1 cellular context compared by ENCODE assay signal in genomic region chr6:158233214-158233795, GRCh38.
TF ChIP-seq lines count a peak whose summit lies in the region.

No MANE protein-coding gene starts in this region.

TF ChIP-seq in HepG2, 621 proteins besides CTCF, POLR2A, EP300 and RAD21 (continued from another document and continues in another):
- TF ChIP-seq GPN1 (CRISPR knock-in tag; IDR thresholded peaks at IDR 0.05; ENCODE audit: borderline replicate concordance) (no peak), CBFB (CRISPR knock-in tag; IDR thresholded peaks at IDR 0.05) (no peak), TSC22D2 (CRISPR knock-in tag; IDR thresholded peaks at IDR 0.05; ENCODE audit: borderline replicate concordance) (no peak), ZNF572 (CRISPR knock-in tag; IDR thresholded peaks at IDR 0.05) (no peak), PCBP2 (optimal IDR thresholded peaks at IDR 0.05; ENCODE audit: low read depth, low read length, poor library complexity, severe bottlenecking) (no peak), ZNF557 (CRISPR knock-in tag; IDR thresholded peaks at IDR 0.05) (no peak), SSRP1 (CRISPR knock-in tag; IDR thresholded peaks at IDR 0.05) (0 out of 2 replicates have a peak, but pooled peaks have one; percentile 54), SMARCC2 (IDR thresholded peaks at IDR 0.05) (no peak), BRCA1 (CRISPR knock-in tag; IDR thresholded peaks at IDR 0.05) (no peak), POLR2AphosphoS5 (IDR thresholded peaks at IDR 0.05; ENCODE audit: low read depth, low read length) (no peak), GMEB2 (CRISPR knock-in tag; IDR thresholded peaks at IDR 0.05; ENCODE audit: low read depth) (no peak), REL (CRISPR knock-in tag; conservative IDR thresholded peaks at IDR 0.05) (no peak), CHD2 (IDR thresholded peaks at IDR 0.05; ENCODE audit: low read depth, low read length) (peak; percentile 71; the same call in 1 of the 2 replicates), MYPOP (CRISPR knock-in tag; IDR thresholded peaks at IDR 0.05) (no peak), ZNF10 (CRISPR knock-in tag; IDR thresholded peaks at IDR 0.05; ENCODE audit: borderline replicate concordance, low read depth) (no peak), ZNF543 (CRISPR knock-in tag; IDR thresholded peaks at IDR 0.05) (no peak), ZNF549 (CRISPR knock-in tag; IDR thresholded peaks at IDR 0.05) (no peak), ZBTB3 (CRISPR knock-in tag; IDR thresholded peaks at IDR 0.05; ENCODE audit: borderline replicate concordance, low read depth) (no peak), HNF4G (IDR thresholded peaks at IDR 0.05; ENCODE audit: borderline replicate concordance, low read depth, low read length) (no peak), HNF4G (CRISPR knock-in tag; IDR thresholded peaks at IDR 0.05; ENCODE audit: borderline replicate concordance, low read depth) (no peak), NR2F1 (CRISPR knock-in tag; IDR thresholded peaks at IDR 0.05) (no peak), IKZF1 (IDR thresholded peaks at IDR 0.05) (no peak), ZFP36 (IDR thresholded peaks at IDR 0.05; ENCODE audit: borderline replicate concordance, low read depth, low read length, partially characterized antibody) (no peak), NONO (IDR thresholded peaks at IDR 0.05) (no peak), NONO (CRISPR knock-in tag; conservative IDR thresholded peaks at IDR 0.05) (no peak), ZNF34 (CRISPR knock-in tag; IDR thresholded peaks at IDR 0.05; ENCODE audit: borderline replicate concordance) (no peak), ZNF639 (CRISPR knock-in tag; conservative IDR thresholded peaks at IDR 0.05) (no peak), TERF1 (CRISPR knock-in tag; IDR thresholded peaks at IDR 0.05) (no peak), ZFY (CRISPR knock-in tag; IDR thresholded peaks at IDR 0.05) (no peak), ZNF235 (CRISPR knock-in tag; IDR thresholded peaks at IDR 0.05; ENCODE audit: borderline replicate concordance) (no peak), ZNF296 (CRISPR knock-in tag; conservative IDR thresholded peaks at IDR 0.05) (no peak), ZZZ3 (CRISPR knock-in tag; IDR thresholded peaks at IDR 0.05; ENCODE audit: borderline replicate concordance) (no peak), MED13 (CRISPR knock-in tag; IDR thresholded peaks at IDR 0.05) (no peak), TIGD3 (CRISPR knock-in tag; IDR thresholded peaks at IDR 0.05; ENCODE audit: borderline replicate concordance) (no peak), ZNF556 (CRISPR knock-in tag; IDR thresholded peaks at IDR 0.05; ENCODE audit: borderline replicate concordance) (no peak), ZNF530 (CRISPR knock-in tag; IDR thresholded peaks at IDR 0.05; ENCODE audit: low read depth) (no peak), CEBPZ (IDR thresholded peaks at IDR 0.05; ENCODE audit: low read length) (no peak), CBX5 (CRISPR knock-in tag; IDR thresholded peaks at IDR 0.05; ENCODE audit: borderline replicate concordance) (no peak), KAT7 (CRISPR knock-in tag; IDR thresholded peaks at IDR 0.05; ENCODE audit: borderline replicate concordance) (no peak), NR1H2 (CRISPR knock-in tag; IDR thresholded peaks at IDR 0.05; ENCODE audit: borderline replicate concordance, low read depth) (no peak), SKI (IDR thresholded peaks at IDR 0.05; ENCODE audit: partially characterized antibody) (no peak), ZNF577 (CRISPR knock-in tag; IDR thresholded peaks at IDR 0.05; ENCODE audit: borderline replicate concordance, low read depth) (no peak), DNMT3B (CRISPR knock-in tag; conservative IDR thresholded peaks at IDR 0.05) (no peak)
- TF ChIP-seq, protein P1, sequence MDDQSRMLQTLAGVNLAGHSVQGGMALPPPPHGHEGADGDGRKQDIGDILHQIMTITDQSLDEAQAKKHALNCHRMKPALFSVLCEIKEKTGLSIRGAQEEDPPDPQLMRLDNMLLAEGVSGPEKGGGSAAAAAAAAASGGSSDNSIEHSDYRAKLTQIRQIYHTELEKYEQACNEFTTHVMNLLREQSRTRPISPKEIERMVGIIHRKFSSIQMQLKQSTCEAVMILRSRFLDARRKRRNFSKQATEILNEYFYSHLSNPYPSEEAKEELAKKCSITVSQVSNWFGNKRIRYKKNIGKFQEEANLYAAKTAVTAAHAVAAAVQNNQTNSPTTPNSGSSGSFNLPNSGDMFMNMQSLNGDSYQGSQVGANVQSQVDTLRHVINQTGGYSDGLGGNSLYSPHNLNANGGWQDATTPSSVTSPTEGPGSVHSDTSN (CRISPR knock-in tag; IDR thresholded peaks at IDR 0.05; ENCODE audit: borderline replicate concordance) = no peak
- TF ChIP-seq, protein P2, sequence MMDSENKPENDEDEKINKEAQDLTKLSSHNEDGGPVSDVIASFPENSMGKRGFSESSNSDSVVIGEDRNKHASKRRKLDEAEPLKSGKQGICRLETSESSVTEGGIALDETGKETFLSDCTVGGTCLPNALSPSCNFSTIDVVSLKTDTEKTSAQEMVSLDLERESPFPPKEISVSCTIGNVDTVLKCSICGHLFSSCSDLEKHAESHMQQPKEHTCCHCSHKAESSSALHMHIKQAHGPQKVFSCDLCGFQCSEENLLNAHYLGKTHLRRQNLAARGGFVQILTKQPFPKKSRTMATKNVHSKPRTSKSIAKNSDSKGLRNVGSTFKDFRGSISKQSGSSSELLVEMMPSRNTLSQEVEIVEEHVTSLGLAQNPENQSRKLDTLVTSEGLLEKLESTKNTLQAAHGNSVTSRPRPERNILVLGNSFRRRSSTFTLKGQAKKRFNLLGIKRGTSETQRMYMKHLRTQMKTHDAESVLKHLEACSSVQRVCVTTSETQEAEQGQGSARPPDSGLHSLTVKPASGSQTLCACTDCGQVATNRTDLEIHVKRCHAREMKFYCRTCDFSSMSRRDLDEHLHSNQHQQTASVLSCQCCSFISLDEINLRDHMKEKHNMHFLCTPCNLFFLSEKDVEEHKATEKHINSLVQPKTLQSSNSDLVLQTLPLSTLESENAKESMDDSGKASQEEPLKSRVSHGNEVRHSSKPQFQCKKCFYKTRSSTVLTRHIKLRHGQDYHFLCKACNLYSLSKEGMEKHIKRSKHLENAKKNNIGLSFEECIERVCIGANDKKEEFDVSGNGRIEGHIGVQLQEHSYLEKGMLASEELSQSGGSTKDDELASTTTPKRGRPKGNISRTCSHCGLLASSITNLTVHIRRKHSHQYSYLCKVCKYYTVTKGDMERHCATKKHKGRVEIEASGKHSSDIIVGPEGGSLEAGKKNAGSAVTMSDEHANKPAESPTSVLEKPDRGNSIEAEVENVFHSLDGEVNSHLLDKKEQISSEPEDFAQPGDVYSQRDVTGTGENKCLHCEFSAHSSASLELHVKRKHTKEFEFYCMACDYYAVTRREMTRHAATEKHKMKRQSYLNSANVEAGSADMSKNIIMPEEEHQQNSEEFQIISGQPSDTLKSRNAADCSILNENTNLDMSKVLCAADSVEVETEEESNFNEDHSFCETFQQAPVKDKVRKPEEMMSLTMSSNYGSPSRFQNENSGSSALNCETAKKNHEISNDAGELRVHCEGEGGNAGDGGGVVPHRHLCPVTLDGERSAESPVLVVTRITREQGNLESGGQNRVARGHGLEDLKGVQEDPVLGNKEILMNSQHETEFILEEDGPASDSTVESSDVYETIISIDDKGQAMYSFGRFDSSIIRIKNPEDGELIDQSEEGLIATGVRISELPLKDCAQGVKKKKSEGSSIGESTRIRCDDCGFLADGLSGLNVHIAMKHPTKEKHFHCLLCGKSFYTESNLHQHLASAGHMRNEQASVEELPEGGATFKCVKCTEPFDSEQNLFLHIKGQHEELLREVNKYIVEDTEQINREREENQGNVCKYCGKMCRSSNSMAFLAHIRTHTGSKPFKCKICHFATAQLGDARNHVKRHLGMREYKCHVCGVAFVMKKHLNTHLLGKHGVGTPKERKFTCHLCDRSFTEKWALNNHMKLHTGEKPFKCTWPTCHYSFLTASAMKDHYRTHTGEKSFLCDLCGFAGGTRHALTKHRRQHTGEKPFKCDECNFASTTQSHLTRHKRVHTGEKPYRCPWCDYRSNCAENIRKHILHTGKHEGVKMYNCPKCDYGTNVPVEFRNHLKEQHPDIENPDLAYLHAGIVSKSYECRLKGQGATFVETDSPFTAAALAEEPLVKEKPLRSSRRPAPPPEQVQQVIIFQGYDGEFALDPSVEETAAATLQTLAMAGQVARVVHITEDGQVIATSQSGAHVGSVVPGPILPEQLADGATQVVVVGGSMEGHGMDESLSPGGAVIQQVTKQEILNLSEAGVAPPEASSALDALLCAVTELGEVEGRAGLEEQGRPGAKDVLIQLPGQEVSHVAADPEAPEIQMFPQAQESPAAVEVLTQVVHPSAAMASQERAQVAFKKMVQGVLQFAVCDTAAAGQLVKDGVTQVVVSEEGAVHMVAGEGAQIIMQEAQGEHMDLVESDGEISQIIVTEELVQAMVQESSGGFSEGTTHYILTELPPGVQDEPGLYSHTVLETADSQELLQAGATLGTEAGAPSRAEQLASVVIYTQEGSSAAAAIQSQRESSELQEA (CRISPR knock-in tag; IDR thresholded peaks at IDR 0.05; ENCODE audit: not compliant biosample characterization) = no peak
- TF ChIP-seq, protein P3, sequence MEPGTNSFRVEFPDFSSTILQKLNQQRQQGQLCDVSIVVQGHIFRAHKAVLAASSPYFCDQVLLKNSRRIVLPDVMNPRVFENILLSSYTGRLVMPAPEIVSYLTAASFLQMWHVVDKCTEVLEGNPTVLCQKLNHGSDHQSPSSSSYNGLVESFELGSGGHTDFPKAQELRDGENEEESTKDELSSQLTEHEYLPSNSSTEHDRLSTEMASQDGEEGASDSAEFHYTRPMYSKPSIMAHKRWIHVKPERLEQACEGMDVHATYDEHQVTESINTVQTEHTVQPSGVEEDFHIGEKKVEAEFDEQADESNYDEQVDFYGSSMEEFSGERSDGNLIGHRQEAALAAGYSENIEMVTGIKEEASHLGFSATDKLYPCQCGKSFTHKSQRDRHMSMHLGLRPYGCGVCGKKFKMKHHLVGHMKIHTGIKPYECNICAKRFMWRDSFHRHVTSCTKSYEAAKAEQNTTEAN (CRISPR knock-in tag; conservative IDR thresholded peaks at IDR 0.05) = no peak
